Comparison of ENCODE assay signal across 14 cellular contexts in genomic region chr17:65472602-65473001, GRCh38.
DNase-seq lines count a peak whose midpoint lies in the region; ATAC-seq and TF ChIP-seq lines count a peak whose summit lies in the region.
"Had no signal": no experiment of that assay in that cellular context is flagged by ENCODE, and none has a peak within 500 bp of the region (broad histone marks: within the 10 kb centered on the region; RNA-seq: fewer than 3 reads in every experiment).

No MANE protein-coding gene starts in this region.

- no peaks in the 10 kb centered on the region for H3K79me2 ChIP-seq in SK-N-SH (ENCODE audit: insufficient read depth)

- H3K4ac ChIP-seq in neuronal stem cell (ENCODE audit: low read length) = no peak overlapping the region

- no peaks in the 10 kb centered on the region for H3K9me3 ChIP-seq in SK-N-SH
- H3K9me3 ChIP-seq in neuronal stem cell (replicated peaks in 1 of 2; ENCODE audit: control insufficient read depth in 2 of 2, insufficient read depth in 1 of 2, low read depth in 1 of 2, low read length in 2 of 2) = no peaks in the 10 kb centered on the region
- H3K9me3 ChIP-seq in vagina = no peaks in the 10 kb centered on the region

- no peaks in the 10 kb centered on the region for H3K9me2 ChIP-seq in SK-N-SH

- H3K4me3 ChIP-seq in SK-N-SH (ENCODE audit: low read depth in 2 of 2, low read length in 1 of 2) (no peak overlapping the region), neuronal stem cell (ENCODE audit: low read length in 2 of 2) (no peak overlapping the region), vagina (no peak overlapping the region), H7 (ENCODE audit: insufficient read depth, low read depth, low read length) (no peak overlapping the region)
- H3K4me3 ChIP-seq: skin epidermis had no signal

- intact Hi-C loops in vagina (cut with DNase I) = loop anchor here (1.0 kb wide), 1 partner anchor 81 kb away; no protein-coding TSS in a partner anchor

- TF ChIP-seq POLR2A in vagina (IDR thresholded peaks at IDR 0.05) = no peak

- POLR2A ChIA-PET in SK-N-SH (lab: Yijun Ruan, JAX) = no interaction called here

- CTCF ChIA-PET in SK-N-SH (lab: Yijun Ruan, JAX) = interaction anchor here (1.0 to 1.3 kb wide), 2 partner anchors 35 to 178 kb away, joined by 3 to 4 read pairs; no protein-coding TSS in a partner anchor

- H2BK120ac ChIP-seq in neuronal stem cell (ENCODE audit: low read depth, low read length) = no peak overlapping the region

- no peak overlapping the region for H2BK5ac ChIP-seq in neuronal stem cell (ENCODE audit: low read length)

- TF ChIP-seq CTCF in SK-N-SH (IDR thresholded peaks at IDR 0.05) (no peak), vagina (IDR thresholded peaks at IDR 0.05) (no peak)

- WGBS in SK-N-SH (ENCODE audit: low lambda C conversion rate) = 60% methylated on average over 5 of the region's 5 CpGs
- WGBS in neuronal stem cell (ENCODE audit: extremely low coverage in 2 of 2, insufficient read length in 2 of 2, insufficient replicate concordance in 1 of 2), 2 donors = no CpG with 5 or more reads among the region's 5 CpGs

- H3K4me2 ChIP-seq in SK-N-SH (no peak overlapping the region), neuronal stem cell (ENCODE audit: insufficient read depth, low read length, poor library complexity, severe bottlenecking) (no peak overlapping the region)

- H3K36me3 ChIP-seq in SK-N-SH (replicated peaks in 1 of 2; ENCODE audit: control insufficient read depth in 1 of 2, insufficient read depth in 2 of 2, low read length in 1 of 2) (no peaks in the 10 kb centered on the region), neuronal stem cell (replicated peaks in 1 of 2; ENCODE audit: control insufficient read depth in 2 of 2, insufficient read depth in 2 of 2, low read length in 2 of 2) (no peaks in the 10 kb centered on the region), vagina (no peaks in the 10 kb centered on the region), H7 (replicated peaks; ENCODE audit: control insufficient read depth, insufficient read depth, low read length) (no peaks in the 10 kb centered on the region)

- H2AFZ ChIP-seq in SK-N-SH (ENCODE audit: low read depth) (no peak overlapping the region), neuronal stem cell (ENCODE audit: low read length) (no peak overlapping the region)

- no peak overlapping the region for H2BK12ac ChIP-seq in neuronal stem cell (ENCODE audit: low read length)

- peak overlapping the region; percentile 8 for H2AK5ac ChIP-seq in neuronal stem cell (ENCODE audit: low read depth, low read length)

- H3K27me3 ChIP-seq in SK-N-SH (ENCODE audit: insufficient read depth) (peaks cover 18% of the 10 kb centered on the region; the same call in 1 of the 2 replicates), neuronal stem cell (ENCODE audit: control insufficient read depth in 3 of 3, insufficient read depth in 3 of 3, low read depth in 1 of 3, low read length in 3 of 3) (no peaks in the 10 kb centered on the region), vagina (no peaks in the 10 kb centered on the region), H7 (ENCODE audit: control insufficient read depth, insufficient read depth, low read length) (no peaks in the 10 kb centered on the region)

- H3K9ac ChIP-seq in SK-N-SH (no peak overlapping the region), neuronal stem cell (ENCODE audit: low read depth, low read length, poor library complexity) (no peak overlapping the region)

- peak overlapping the region; percentile 30 for H2BK15ac ChIP-seq in neuronal stem cell (ENCODE audit: low read length)

- TF ChIP-seq RAD21 in SK-N-SH (IDR thresholded peaks at IDR 0.05; ENCODE audit: low read length) = no peak

- H3K14ac ChIP-seq in neuronal stem cell (ENCODE audit: low read length) = no peak overlapping the region

- DNase-seq in SK-N-SH (no peak), foreskin melanocyte (peak; percentile 11), neuronal stem cell (ENCODE audit: low spot score) (no peak), vagina (ENCODE audit: extremely low spot score in 2 of 2) (no peak), H7 (no peak), HuH-7.5 (ENCODE audit: low spot score) (no peak)
- DNase-seq: activated T-cell treated with anti-CD3 and anti-CD28 coated beads, Interleukin-2, amount 50 U/mL, for 48 hours; naive B cell; NCI-H2171; T-cell had no signal

- no peaks in the 10 kb centered on the region for H3F3A ChIP-seq in SK-N-SH (replicated peaks; ENCODE audit: insufficient read depth)

- no peak overlapping the region for H4K8ac ChIP-seq in neuronal stem cell (ENCODE audit: low read depth, low read length)

- no peak for TF ChIP-seq EP300 in SK-N-SH (IDR thresholded peaks at IDR 0.05; ENCODE audit: borderline replicate concordance in 1 of 2, low read depth in 1 of 2, low read length in 1 of 2)

- H3K4me1 ChIP-seq in SK-N-SH (ENCODE audit: control insufficient read depth in 1 of 2, insufficient read depth in 2 of 2, low read depth in 1 of 2, low read length in 1 of 2) = no peaks in the 10 kb centered on the region
- peaks cover 9 to 11% of the 10 kb centered on the region in 2 donors for H3K4me1 ChIP-seq in neuronal stem cell (ENCODE audit: control insufficient read depth in 2 of 2, insufficient read depth in 1 of 2, low read depth in 1 of 2, low read length in 2 of 2)
- H3K4me1 ChIP-seq in vagina = no peaks in the 10 kb centered on the region

- no peak overlapping the region for H3K23ac ChIP-seq in neuronal stem cell (ENCODE audit: low read depth, low read length, poor library complexity)

- ATAC-seq in SK-N-SH treated with all-trans-retinoic acid at 6 μM for 48 hours = peak; percentile 22; the same call in 1 of the 3 replicates
- ATAC-seq in HG03571 (IDR thresholded peaks at IDR 0.05; ENCODE audit: unreplicated experiment) = no peak
- ATAC-seq: T-cell had no signal

- H3K27ac ChIP-seq in SK-N-SH (ENCODE audit: low read depth in 2 of 2, low read length in 1 of 2) (no peak overlapping the region), neuronal stem cell (replicated peaks; ENCODE audit: low read length) (no peak overlapping the region), vagina (peak overlapping the region; percentile 56)
- H3K27ac ChIP-seq: 22Rv1 had no signal

- peak overlapping the region; percentile 44 for H3K18ac ChIP-seq in neuronal stem cell (ENCODE audit: low read length)

- H3K79me1 ChIP-seq in neuronal stem cell (ENCODE audit: low read depth, low read length) = no peaks in the 10 kb centered on the region

- H4K20me1 ChIP-seq in SK-N-SH (ENCODE audit: insufficient read depth) = no peaks in the 10 kb centered on the region

- H4K91ac ChIP-seq in neuronal stem cell (ENCODE audit: low read depth, low read length, poor library complexity) = no peak overlapping the region

TF ChIP-seq in SK-N-SH treated with all-trans-retinoic acid at 6 μM for 48 hours, 23 proteins besides CTCF, POLR2A, EP300 and RAD21 (continues in another document):
- TF ChIP-seq OSR1 (CRISPR knock-in tag; IDR thresholded peaks at IDR 0.05) (no peak), ZNF565 (CRISPR knock-in tag; conservative IDR thresholded peaks at IDR 0.05; ENCODE audit: low read depth) (no peak), ZFP30 (CRISPR knock-in tag; IDR thresholded peaks at IDR 0.05) (no peak)
- TF ChIP-seq, protein P1, sequence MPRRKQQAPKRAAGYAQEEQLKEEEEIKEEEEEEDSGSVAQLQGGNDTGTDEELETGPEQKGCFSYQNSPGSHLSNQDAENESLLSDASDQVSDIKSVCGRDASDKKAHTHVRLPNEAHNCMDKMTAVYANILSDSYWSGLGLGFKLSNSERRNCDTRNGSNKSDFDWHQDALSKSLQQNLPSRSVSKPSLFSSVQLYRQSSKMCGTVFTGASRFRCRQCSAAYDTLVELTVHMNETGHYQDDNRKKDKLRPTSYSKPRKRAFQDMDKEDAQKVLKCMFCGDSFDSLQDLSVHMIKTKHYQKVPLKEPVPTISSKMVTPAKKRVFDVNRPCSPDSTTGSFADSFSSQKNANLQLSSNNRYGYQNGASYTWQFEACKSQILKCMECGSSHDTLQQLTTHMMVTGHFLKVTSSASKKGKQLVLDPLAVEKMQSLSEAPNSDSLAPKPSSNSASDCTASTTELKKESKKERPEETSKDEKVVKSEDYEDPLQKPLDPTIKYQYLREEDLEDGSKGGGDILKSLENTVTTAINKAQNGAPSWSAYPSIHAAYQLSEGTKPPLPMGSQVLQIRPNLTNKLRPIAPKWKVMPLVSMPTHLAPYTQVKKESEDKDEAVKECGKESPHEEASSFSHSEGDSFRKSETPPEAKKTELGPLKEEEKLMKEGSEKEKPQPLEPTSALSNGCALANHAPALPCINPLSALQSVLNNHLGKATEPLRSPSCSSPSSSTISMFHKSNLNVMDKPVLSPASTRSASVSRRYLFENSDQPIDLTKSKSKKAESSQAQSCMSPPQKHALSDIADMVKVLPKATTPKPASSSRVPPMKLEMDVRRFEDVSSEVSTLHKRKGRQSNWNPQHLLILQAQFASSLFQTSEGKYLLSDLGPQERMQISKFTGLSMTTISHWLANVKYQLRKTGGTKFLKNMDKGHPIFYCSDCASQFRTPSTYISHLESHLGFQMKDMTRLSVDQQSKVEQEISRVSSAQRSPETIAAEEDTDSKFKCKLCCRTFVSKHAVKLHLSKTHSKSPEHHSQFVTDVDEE (CRISPR knock-in tag; IDR thresholded peaks at IDR 0.05) = no peak

TF ChIP-seq in SK-N-SH, 30 proteins besides CTCF, POLR2A, EP300 and RAD21:
- TF ChIP-seq YY1 (IDR thresholded peaks at IDR 0.05; ENCODE audit: low read depth) (no peak), JUND (IDR thresholded peaks at IDR 0.05) (no peak), FOSL2 (IDR thresholded peaks at IDR 0.05; ENCODE audit: borderline replicate concordance, low read depth) (no peak)
